1 cellular context compared by ENCODE assay signal in the genomic region with DNA sequence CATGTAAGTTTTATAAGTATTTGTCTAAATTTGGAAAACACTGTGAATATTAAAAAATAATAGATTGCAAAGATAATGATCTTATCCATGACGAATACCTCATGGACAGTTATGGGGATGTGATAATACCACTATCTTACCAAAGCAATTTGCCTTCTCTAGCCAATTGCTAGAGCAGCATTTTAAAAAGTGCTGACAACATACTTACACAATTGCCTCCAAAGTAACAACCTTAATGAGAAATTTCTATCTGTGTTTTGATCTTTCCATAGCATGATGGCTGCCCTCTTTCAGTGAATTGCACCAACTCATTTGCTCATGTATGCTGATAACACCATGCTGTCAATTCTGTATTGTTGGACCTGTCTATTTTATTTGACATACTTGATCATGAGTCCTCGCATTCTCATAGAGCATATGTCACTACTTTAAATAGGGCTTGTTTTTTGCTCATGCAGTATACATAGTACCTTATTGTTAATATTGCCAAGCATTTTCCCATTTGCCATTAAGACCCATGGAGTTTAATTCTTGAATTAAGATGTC.
TF ChIP-seq lines count a peak whose summit lies in the region.

No MANE protein-coding gene starts in this region.

TF ChIP-seq in HepG2, 621 proteins besides CTCF, POLR2A, EP300 and RAD21 (continued from another document):
- TF ChIP-seq ZNF512B (CRISPR knock-in tag; IDR thresholded peaks at IDR 0.05; ENCODE audit: borderline replicate concordance) (no peak), MAFF (IDR thresholded peaks at IDR 0.05; ENCODE audit: low read depth, low read length) (peak; percentile 68), TOE1 (CRISPR knock-in tag; IDR thresholded peaks at IDR 0.05) (no peak), CREB1 (IDR thresholded peaks at IDR 0.05) (no peak), CREB1 (CRISPR knock-in tag; IDR thresholded peaks at IDR 0.05) (no peak), ZNF101 (CRISPR knock-in tag; IDR thresholded peaks at IDR 0.05; ENCODE audit: borderline replicate concordance, low read depth) (no peak), MAFK (conservative IDR thresholded peaks at IDR 0.05 in 1 of 2, IDR thresholded peaks at IDR 0.05 in 1 of 2; ENCODE audit: low read length in 2 of 2) (peak; percentile 49 to 72; a peak in 3 of 4 replicates)
- TF ChIP-seq, protein P1, sequence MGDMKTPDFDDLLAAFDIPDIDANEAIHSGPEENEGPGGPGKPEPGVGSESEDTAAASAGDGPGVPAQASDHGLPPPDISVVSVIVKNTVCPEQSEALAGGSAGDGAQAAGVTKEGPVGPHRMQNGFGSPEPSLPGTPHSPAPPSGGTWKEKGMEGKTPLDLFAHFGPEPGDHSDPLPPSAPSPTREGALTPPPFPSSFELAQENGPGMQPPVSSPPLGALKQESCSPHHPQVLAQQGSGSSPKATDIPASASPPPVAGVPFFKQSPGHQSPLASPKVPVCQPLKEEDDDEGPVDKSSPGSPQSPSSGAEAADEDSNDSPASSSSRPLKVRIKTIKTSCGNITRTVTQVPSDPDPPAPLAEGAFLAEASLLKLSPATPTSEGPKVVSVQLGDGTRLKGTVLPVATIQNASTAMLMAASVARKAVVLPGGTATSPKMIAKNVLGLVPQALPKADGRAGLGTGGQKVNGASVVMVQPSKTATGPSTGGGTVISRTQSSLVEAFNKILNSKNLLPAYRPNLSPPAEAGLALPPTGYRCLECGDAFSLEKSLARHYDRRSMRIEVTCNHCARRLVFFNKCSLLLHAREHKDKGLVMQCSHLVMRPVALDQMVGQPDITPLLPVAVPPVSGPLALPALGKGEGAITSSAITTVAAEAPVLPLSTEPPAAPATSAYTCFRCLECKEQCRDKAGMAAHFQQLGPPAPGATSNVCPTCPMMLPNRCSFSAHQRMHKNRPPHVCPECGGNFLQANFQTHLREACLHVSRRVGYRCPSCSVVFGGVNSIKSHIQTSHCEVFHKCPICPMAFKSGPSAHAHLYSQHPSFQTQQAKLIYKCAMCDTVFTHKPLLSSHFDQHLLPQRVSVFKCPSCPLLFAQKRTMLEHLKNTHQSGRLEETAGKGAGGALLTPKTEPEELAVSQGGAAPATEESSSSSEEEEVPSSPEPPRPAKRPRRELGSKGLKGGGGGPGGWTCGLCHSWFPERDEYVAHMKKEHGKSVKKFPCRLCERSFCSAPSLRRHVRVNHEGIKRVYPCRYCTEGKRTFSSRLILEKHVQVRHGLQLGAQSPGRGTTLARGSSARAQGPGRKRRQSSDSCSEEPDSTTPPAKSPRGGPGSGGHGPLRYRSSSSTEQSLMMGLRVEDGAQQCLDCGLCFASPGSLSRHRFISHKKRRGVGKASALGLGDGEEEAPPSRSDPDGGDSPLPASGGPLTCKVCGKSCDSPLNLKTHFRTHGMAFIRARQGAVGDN (CRISPR knock-in tag; IDR thresholded peaks at IDR 0.05), result no peak
